In the genomic region with DNA sequence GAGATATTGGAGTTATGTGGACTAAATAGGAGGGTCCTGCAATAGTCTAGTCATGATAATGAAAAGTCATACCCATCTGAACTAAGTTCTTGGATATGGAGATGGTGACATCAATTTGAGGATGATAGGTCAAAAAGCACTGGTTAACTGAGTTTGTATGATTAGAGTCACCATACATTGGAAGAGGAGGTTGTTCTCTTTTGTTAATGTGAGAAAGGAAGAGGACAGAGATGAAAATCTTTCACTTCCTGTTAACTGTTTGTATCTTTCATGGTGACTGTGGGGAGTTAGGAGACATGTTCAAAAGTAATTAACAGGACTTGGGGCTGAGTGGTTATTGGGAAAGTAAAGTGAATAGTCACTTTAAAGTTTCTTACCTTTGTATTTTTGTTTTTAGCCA, we compare ENCODE assay signal across 17 cellular contexts. TPM values are rescaled to one million over a fixed set of nuclear protein-coding genes. Genes with fewer than 3 reads are reported as not detected.
DNase-seq lines count a peak whose midpoint lies in the region; ATAC-seq and TF ChIP-seq lines count a peak whose summit lies in the region.
"Had no signal": no experiment of that assay in that cellular context is flagged by ENCODE, and none has a peak within 500 bp of the region (broad histone marks: within the 10 kb centered on the region; RNA-seq: fewer than 3 reads in every experiment).

No MANE protein-coding gene starts in this region.

- H3K9me3 ChIP-seq in DND-41 (ENCODE audit: insufficient read depth, low read length, severe bottlenecking) (no peaks in the 10 kb centered on the region), hepatocyte (ENCODE audit: low read depth) (no peaks in the 10 kb centered on the region)
- H3K9me3 ChIP-seq: mucosa of descending colon had no signal

- H3K27ac ChIP-seq in DND-41 (ENCODE audit: low read length): peak overlapping the region; percentile 63
- H3K27ac ChIP-seq in hepatocyte: no peak overlapping the region

- peak overlapping the region; percentile 42 for H3K27ac Mint-ChIP-seq in dendritic cell treated with granulocyte-macrophage colony-stimulating factor and Interleukin-4, amounts not matched to agents 40 ng/mL and 50 ng/mL, for 4 days

- peaks cover 17% of the 10 kb centered on the region for H3K4me1 ChIP-seq in DND-41 (ENCODE audit: insufficient read depth, low read length)
- H3K4me1 ChIP-seq in hepatocyte (ENCODE audit: insufficient read depth): no peaks in the 10 kb centered on the region

- intact Hi-C loops in dendritic cell treated with granulocyte-macrophage colony-stimulating factor and Interleukin-4, amounts not matched to agents 40 ng/mL and 50 ng/mL, for 4 days (cut with micrococcal nuclease): loop anchor here (10.0 kb wide), 1 partner anchor 50 kb away; no protein-coding TSS in a partner anchor

- peaks cover 48% of the 10 kb centered on the region for H3K36me3 Mint-ChIP-seq in dendritic cell treated with granulocyte-macrophage colony-stimulating factor and Interleukin-4, amounts not matched to agents 40 ng/mL and 50 ng/mL, for 4 days (ENCODE audit: low read depth)

- peak; percentile 50; the same call in 1 of the 3 replicates for ATAC-seq in DND-41 (ENCODE audit: insufficient read depth, low read depth)
- ATAC-seq in GM21529 (IDR thresholded peaks at IDR 0.05; ENCODE audit: unreplicated experiment): no peak
- ATAC-seq: left ventricle myocardium superior, mucosa of descending colon had no signal

- peak overlapping the region; percentile 34 for H3K4me2 ChIP-seq in DND-41 (ENCODE audit: insufficient read depth, low read length)
- H3K4me2 ChIP-seq in hepatocyte: no peak overlapping the region

- no peaks in the 10 kb centered on the region for H3K9me2 ChIP-seq in hepatocyte (replicated peaks; ENCODE audit: insufficient read depth)

- no peak for TF ChIP-seq CTCF in DND-41 (IDR thresholded peaks at IDR 0.05; ENCODE audit: borderline replicate concordance, extremely low read depth, low read length, poor library complexity, severe bottlenecking)
- TF ChIP-seq CTCF in GM20000 (IDR thresholded peaks at IDR 0.05; ENCODE audit: extremely low read depth, missing control alignments): no peak
- no peak for TF ChIP-seq CTCF in hepatocyte (IDR thresholded peaks at IDR 0.05; ENCODE audit: poor library complexity)

- H3K4me1 Mint-ChIP-seq in dendritic cell treated with granulocyte-macrophage colony-stimulating factor and Interleukin-4, amounts not matched to agents 40 ng/mL and 50 ng/mL, for 4 days (ENCODE audit: low read depth): peaks cover 25% of the 10 kb centered on the region

- no peak overlapping the region for H3K4me3 Mint-ChIP-seq in dendritic cell treated with granulocyte-macrophage colony-stimulating factor and Interleukin-4, amounts not matched to agents 40 ng/mL and 50 ng/mL, for 4 days
- H3K4me3 Mint-ChIP-seq: central memory CD8-positive, alpha-beta T cell had no signal

- no peak for DNase-seq in DND-41
- DNase-seq in GM20000 (ENCODE audit: low spot score): peak; percentile 34
- peak; percentile 58 for DNase-seq in OCI-M1 (lab: John Stamatoyannopoulos, UW)
- no peak for DNase-seq in NCI-H1048 (lab: John Stamatoyannopoulos, UW)
- no peak for DNase-seq in hepatocyte (ENCODE audit: low spot score)
- no peak for DNase-seq in NCI-H2171 (lab: John Stamatoyannopoulos, UW)
- DNase-seq: activated effector memory CD4-positive, alpha-beta T cell treated with Interleukin-2 at 50 U/mL for 16 hours; AML-193; effector CD8-positive, alpha-beta T cell; GDM1; glutamatergic neuron; left ventricle myocardium superior; mucosa of descending colon; NCI-H2171 treated with DMSO at 0.1 percent for 48 hours had no signal

- H3K9ac ChIP-seq in DND-41 (ENCODE audit: low read depth, low read length): no peak overlapping the region

- H4K20me1 ChIP-seq in DND-41 (ENCODE audit: insufficient read depth, low read length) (no peaks in the 10 kb centered on the region), hepatocyte (ENCODE audit: insufficient read depth, poor library complexity, severe bottlenecking) (no peaks in the 10 kb centered on the region)

- no peak overlapping the region for H3K4me3 ChIP-seq in DND-41 (ENCODE audit: low read depth in 1 of 2, low read length in 2 of 2)
- H3K4me3 ChIP-seq in hepatocyte: no peak overlapping the region
- H3K4me3 ChIP-seq: mucosa of descending colon had no signal

- no peaks in the 10 kb centered on the region for H3K79me2 ChIP-seq in DND-41 (ENCODE audit: insufficient read depth, low read length)
- no peaks in the 10 kb centered on the region for H3K79me2 ChIP-seq in hepatocyte

- H3K27me3 ChIP-seq in DND-41 (ENCODE audit: insufficient read depth, low read length, poor library complexity) (no peaks in the 10 kb centered on the region), hepatocyte (no peaks in the 10 kb centered on the region)

- peaks cover 25% of the 10 kb centered on the region for H3K36me3 ChIP-seq in DND-41 (ENCODE audit: insufficient read depth, low read length)
- no peaks in the 10 kb centered on the region for H3K36me3 ChIP-seq in hepatocyte (replicated peaks; ENCODE audit: insufficient read depth, low read depth)

- H2AFZ ChIP-seq in DND-41 (ENCODE audit: low read depth, low read length): peak overlapping the region; percentile 68
- no peak overlapping the region for H2AFZ ChIP-seq in hepatocyte

- H3K9me3 Mint-ChIP-seq in dendritic cell treated with granulocyte-macrophage colony-stimulating factor and Interleukin-4, amounts not matched to agents 40 ng/mL and 50 ng/mL, for 4 days: no peaks in the 10 kb centered on the region
- H3K9me3 Mint-ChIP-seq: central memory CD8-positive, alpha-beta T cell had no signal

- no peaks in the 10 kb centered on the region for H3K27me3 Mint-ChIP-seq in dendritic cell treated with granulocyte-macrophage colony-stimulating factor and Interleukin-4, amounts not matched to agents 40 ng/mL and 50 ng/mL, for 4 days
- H3K27me3 Mint-ChIP-seq: central memory CD8-positive, alpha-beta T cell had no signal

RNA-seq across cellular contexts. Expression of a gene that starts 11.1 kb away (rescaled TPM):
- 25.7 and 34.0 TPM in 2 replicates for total RNA-seq in hepatocyte
- polyA plus RNA-seq in hepatocyte: 14.4 and 17.3 TPM in 2 replicates

RNA-seq across cellular contexts. Expression of a gene that starts 38.7 kb away (rescaled TPM):
- 31.0 and 32.5 TPM in 2 replicates for total RNA-seq in hepatocyte
- polyA plus RNA-seq in hepatocyte: 11.9 and 14.8 TPM in 2 replicates

RNA-seq across cellular contexts. Expression of a gene that starts 40.7 kb away (rescaled TPM):
- total RNA-seq in hepatocyte: 56.7 and 60.3 TPM in 2 replicates
- polyA plus RNA-seq in hepatocyte: 53.2 and 53.5 TPM in 2 replicates

Comparison
In these comparisons a context has a peak if more than half of its experiments do, and no peak if none do; other contexts are left out.
1. DNase-seq: peak in GM20000 (single experiment) and OCI-M1 (single experiment); none in DND-41 (single experiment), NCI-H1048 (single experiment), hepatocyte (single experiment) and NCI-H2171 (single experiment).